22 cellular contexts compared by ENCODE assay signal in the genomic region with DNA sequence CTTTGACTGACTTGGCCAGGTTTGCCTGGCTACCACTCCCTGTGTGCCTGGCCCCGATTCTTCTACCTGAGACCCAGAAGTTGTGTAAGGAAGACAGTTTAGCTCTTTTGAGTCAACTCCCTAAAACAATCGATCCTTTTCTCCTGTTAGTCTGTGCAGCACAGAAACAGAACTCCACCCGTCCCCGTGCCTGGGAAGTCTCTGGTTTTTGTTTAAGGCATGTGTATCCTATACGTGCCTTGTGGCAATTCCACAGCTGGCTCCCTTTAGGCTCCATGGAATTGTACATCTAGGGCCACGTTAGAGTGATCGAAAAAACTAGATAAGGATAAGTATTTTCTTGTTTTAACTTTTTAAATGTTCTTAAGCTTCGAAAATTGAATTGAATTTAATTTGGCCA.
"Had no signal": no experiment of that assay in that cellular context is flagged by ENCODE, and none has a peak within 500 bp of the region (broad histone marks: within the 10 kb centered on the region; RNA-seq: fewer than 3 reads in every experiment).

No MANE protein-coding gene starts in this region.

- H3K4me3 ChIP-seq: body of pancreas, dorsolateral prefrontal cortex, pancreas, sigmoid colon, tibial artery had no signal

- H3K9me3 Mint-ChIP-seq: activated CD4-positive, alpha-beta T cell treated with anti-CD3 and anti-CD28 coated beads, Interleukin-2, amount 10 ng/mL, durations not matched to agents 24 days and 14 days; activated T-cell treated with anti-CD3 and anti-CD28 coated beads, Interleukin-2, amount 50 U/mL, for 24 hours; activated T-helper 2 cell treated with anti-CD3 and anti-CD28 coated beads, Interferon-gamma antibody, Interleukin-2, Interleukin-4, amounts not matched to agents 10 μg/mL and 5 μg/mL and 100 μg/mL, durations not matched to agents 14 hours and 24 hours and 36 hours; memory B cell; T-helper 1 cell treated with Interleukin-12 subunit alpha and Interleukin-12 subunit beta and Interleukin-4 antibody, amounts not matched to agents 30 μg/mL and 1 μg/mL, for 36 hours had no signal

- H3K4me3 Mint-ChIP-seq: activated CD4-positive, alpha-beta T cell treated with anti-CD3 and anti-CD28 coated beads, Interleukin-2, amount 10 ng/mL, durations not matched to agents 24 days and 14 days; activated CD8-positive, alpha-beta T cell treated with anti-CD3 and anti-CD28 coated beads, Interleukin-2, amount 10 ng/mL, durations not matched to agents 7 days and 5 days; activated T-cell treated with anti-CD3 and anti-CD28 coated beads, Interleukin-2, amount 50 U/mL, for 24 hours; memory B cell; naive thymus-derived CD4-positive, alpha-beta T cell; T-helper 1 cell treated with Interleukin-12 subunit alpha and Interleukin-12 subunit beta and Interleukin-4 antibody, amounts not matched to agents 30 μg/mL and 1 μg/mL, for 36 hours had no signal

- DNase-seq: activated CD4-positive, alpha-beta T cell treated with anti-CD3 and anti-CD28 coated beads, Interleukin-2, amount 10 ng/mL, durations not matched to agents 24 days and 14 days; activated CD8-positive, alpha-beta T cell treated with anti-CD3 and anti-CD28 coated beads, Interleukin-2, amount 10 ng/mL, durations not matched to agents 7 days and 5 days; activated naive CD4-positive, alpha-beta T cell treated with Interleukin-2 at 50 U/mL for 16 hours; activated T-cell treated with anti-CD3 and anti-CD28 coated beads, Interleukin-2, amount 50 U/mL, for 24 hours; body of pancreas; caudate nucleus; dorsolateral prefrontal cortex; foreskin fibroblast; hypothalamus; islet precursor cell; left ventricle myocardium superior; naive thymus-derived CD4-positive, alpha-beta T cell; pancreas; sigmoid colon; stimulated activated CD4-positive, alpha-beta T cell treated with anti-CD3 and anti-CD28 coated beads, Interleukin-12 subunit alpha, Interleukin-12 subunit beta, amount 100 ng/mL, for 4 hours; stimulated activated CD4-positive, alpha-beta T cell treated with anti-CD3 and anti-CD28 coated beads, Interleukin-1b, Interleukin-23, amount 100 ng/mL, for 48 hours; stimulated activated CD8-positive, alpha-beta memory T cell treated with anti-CD3 and anti-CD28 coated beads, Interleukin-4, amount 100 ng/mL, for 48 hours; stimulated activated naive CD4-positive, alpha-beta T cell treated with Interleukin-2 at 50 U/mL for 16 hours; tibial artery had no signal

- H3K27ac ChIP-seq: body of pancreas, pancreas, tibial artery had no signal

- H3K27ac Mint-ChIP-seq: activated CD4-positive, alpha-beta T cell treated with anti-CD3 and anti-CD28 coated beads, Interleukin-2, amount 10 ng/mL, durations not matched to agents 24 days and 14 days; activated CD8-positive, alpha-beta T cell treated with anti-CD3 and anti-CD28 coated beads, Interleukin-2, amount 10 ng/mL, durations not matched to agents 7 days and 5 days; activated T-cell treated with anti-CD3 and anti-CD28 coated beads, Interleukin-2, amount 50 U/mL, for 24 hours; activated T-helper 2 cell treated with anti-CD3 and anti-CD28 coated beads, Interferon-gamma antibody, Interleukin-2, Interleukin-4, amounts not matched to agents 10 μg/mL and 5 μg/mL and 100 μg/mL, durations not matched to agents 14 hours and 24 hours and 36 hours; memory B cell; naive thymus-derived CD4-positive, alpha-beta T cell; T-helper 1 cell treated with Interleukin-12 subunit alpha and Interleukin-12 subunit beta and Interleukin-4 antibody, amounts not matched to agents 30 μg/mL and 1 μg/mL, for 36 hours had no signal

- H3K36me3 ChIP-seq: pancreas, sigmoid colon, tibial artery had no signal

- ATAC-seq: activated CD8-positive, alpha-beta T cell treated with anti-CD3 and anti-CD28 coated beads, Interleukin-2, amount 10 ng/mL, durations not matched to agents 7 days and 5 days; body of pancreas; left ventricle myocardium superior; naive thymus-derived CD4-positive, alpha-beta T cell; pancreas had no signal

- H3K27me3 ChIP-seq: body of pancreas, dorsolateral prefrontal cortex, pancreas, sigmoid colon, tibial artery had no signal

- H3K4me1 Mint-ChIP-seq: activated CD4-positive, alpha-beta T cell treated with anti-CD3 and anti-CD28 coated beads, Interleukin-2, amount 10 ng/mL, durations not matched to agents 24 days and 14 days; memory B cell; naive thymus-derived CD4-positive, alpha-beta T cell had no signal

- H3K9me3 ChIP-seq: body of pancreas, pancreas, sigmoid colon, tibial artery had no signal

- H3K27me3 Mint-ChIP-seq: activated CD4-positive, alpha-beta T cell treated with anti-CD3 and anti-CD28 coated beads, Interleukin-2, amount 10 ng/mL, durations not matched to agents 24 days and 14 days had no signal

- H3K36me3 Mint-ChIP-seq: memory B cell; naive thymus-derived CD4-positive, alpha-beta T cell had no signal
